In genomic region chr2:213125646-213126347, GRCh38 we compare ENCODE assay signal across 13 cellular contexts. TPM values are rescaled to one million over a fixed set of nuclear protein-coding genes. Genes with fewer than 3 reads are reported as not detected.
DNase-seq lines count a peak whose midpoint lies in the region; ATAC-seq, FAIRE-seq and TF ChIP-seq lines count a peak whose summit lies in the region.
"Had no signal": no experiment of that assay in that cellular context is flagged by ENCODE, and none has a peak within 500 bp of the region (broad histone marks: within the 10 kb centered on the region; RNA-seq: fewer than 3 reads in every experiment).

No MANE protein-coding gene starts in this region.

- H3K9me3 Mint-ChIP-seq in CD4-positive, CD25-positive, alpha-beta regulatory T cell, result no peaks in the 10 kb centered on the region
- H3K9me3 Mint-ChIP-seq in activated naive CD8-positive, alpha-beta T cell (ENCODE audit: low read depth), result no peaks in the 10 kb centered on the region
- H3K9me3 Mint-ChIP-seq in H9, result no peaks in the 10 kb centered on the region
- H3K9me3 Mint-ChIP-seq: neural crest cell had no signal

- no peak overlapping the region for H4K8ac ChIP-seq in H9 (replicated peaks; ENCODE audit: insufficient read length, low read depth, low read length)

- peaks cover 39 to 91% (median 77%) of the 10 kb centered on the region in 4 donors for H3K4me1 Mint-ChIP-seq in CD4-positive, CD25-positive, alpha-beta regulatory T cell
- peaks cover 31% of the 10 kb centered on the region for H3K4me1 Mint-ChIP-seq in activated naive CD8-positive, alpha-beta T cell (ENCODE audit: low read depth)
- peaks cover 15% of the 10 kb centered on the region in 2 experiments for H3K4me1 Mint-ChIP-seq in H9

- no peak overlapping the region for H4K5ac ChIP-seq in H9 (ENCODE audit: insufficient read length, low read depth, low read length)

- peak overlapping the region; percentile 77 for H3K4me3 ChIP-seq in CD4-positive, CD25-positive, alpha-beta regulatory T cell (ENCODE audit: low read depth, low read length)
- H3K4me3 ChIP-seq in GM23248, result no peak overlapping the region

- no peak for TF ChIP-seq CTCF in H9 (conservative IDR thresholded peaks at IDR 0.05)

- no peak overlapping the region for H3K56ac ChIP-seq in H9 (ENCODE audit: insufficient read length, low read depth, low read length)

- WGBS in GM23248 (ENCODE audit: low coverage in 1 of 2, low lambda C conversion rate in 2 of 2, missing lambda C conversion rate in 2 of 2), 2 experiments, result 53 to 64% methylated on average over 3 of the region's 3 CpGs
- no CpG with 5 or more reads among the region's 3 CpGs for WGBS in H9 (ENCODE audit: extremely low coverage, insufficient read length, low lambda C conversion rate)

- H4K91ac ChIP-seq in H9 (ENCODE audit: insufficient read length, low read depth, low read length), result no peak overlapping the region

- H3K9me2 ChIP-seq in GM23248 (ENCODE audit: insufficient read depth), result no peaks in the 10 kb centered on the region

- no peak overlapping the region for H2BK5ac ChIP-seq in H9 (ENCODE audit: insufficient read length, low read length)

- no peak overlapping the region for H2BK12ac ChIP-seq in H9 (ENCODE audit: insufficient read length, low read depth, low read length)

- H3T11ph ChIP-seq in H9 (ENCODE audit: low read length), result no peak overlapping the region

- no peak overlapping the region for H2BK20ac ChIP-seq in H9 (ENCODE audit: low read depth, low read length, poor library complexity, severe bottlenecking)

- no peaks in the 10 kb centered on the region for H3K36me3 ChIP-seq in CD4-positive, CD25-positive, alpha-beta regulatory T cell (ENCODE audit: control insufficient read depth, insufficient read depth, low read length)
- H3K36me3 ChIP-seq in GM23248 (ENCODE audit: low read depth), result no peaks in the 10 kb centered on the region

- FAIRE-seq in islet of Langerhans (lab: Jason Lieb, UNC), result peak; percentile 78

- H2AFZ ChIP-seq in GM23248, result no peak overlapping the region
- H2AFZ ChIP-seq in H9 (ENCODE audit: low read length), result no peak overlapping the region

- H3K4ac ChIP-seq in H9 (ENCODE audit: low read depth, low read length), result no peak overlapping the region

- H3K23me2 ChIP-seq in H9 (ENCODE audit: insufficient read length, low read depth, low read length, poor library complexity, severe bottlenecking), result no peaks in the 10 kb centered on the region

- peaks cover 5% of the 10 kb centered on the region for H3F3A ChIP-seq in GM23248 (ENCODE audit: insufficient read depth)

- peaks cover 98% of the 10 kb centered on the region for H3K4me1 ChIP-seq in CD4-positive, CD25-positive, alpha-beta regulatory T cell (ENCODE audit: control insufficient read depth, insufficient read depth, low read length, poor library complexity, severe bottlenecking)
- H3K4me1 ChIP-seq in GM23248 (ENCODE audit: insufficient read depth), result peaks cover 23% of the 10 kb centered on the region; the same call in 1 of the 2 replicates
- H3K4me1 ChIP-seq in H9 (ENCODE audit: insufficient read depth, low read length), result no peaks in the 10 kb centered on the region; the same call in 1 of the 2 replicates

- H3K79me1 ChIP-seq in H9 (ENCODE audit: insufficient read depth, low read depth, low read length, poor library complexity, severe bottlenecking), result no peaks in the 10 kb centered on the region

- no peak overlapping the region for H3K23ac ChIP-seq in H9 (ENCODE audit: insufficient read length, low read depth, low read length)

- H3K4me2 ChIP-seq in GM23248 (ENCODE audit: unreplicated experiment), result peak overlapping the region; percentile 3
- no peak overlapping the region for H3K4me2 ChIP-seq in H9 (ENCODE audit: insufficient read depth, insufficient read length, low read length)
- H3K4me2 ChIP-seq: KMS-11 had no signal

- DNase-seq in CD4-positive, CD25-positive, alpha-beta regulatory T cell, result no peak
- DNase-seq in GM23248, result peak; percentile 45
- no peak for DNase-seq in DMS114 treated with DMSO at 0.1 percent for 48 hours (lab: John Stamatoyannopoulos, UW; ENCODE audit: unreplicated experiment)
- no peak for DNase-seq in mesenteric fat pad (ENCODE audit: low spot score)
- no peak for DNase-seq in NCI-H345 (lab: John Stamatoyannopoulos, UW)
- DNase-seq in H9, result no peak
- DNase-seq: NCI-H2171 treated with DMSO at 0.1 percent for 48 hours, small intestine, T1000 had no signal

- H3K36me3 Mint-ChIP-seq in CD4-positive, CD25-positive, alpha-beta regulatory T cell, result peaks cover 16% of the 10 kb centered on the region
- H3K36me3 Mint-ChIP-seq in activated naive CD8-positive, alpha-beta T cell, result no peaks in the 10 kb centered on the region
- peaks cover 0 to 4% (median 0%) of the 10 kb centered on the region in 3 experiments; a peak in 1 of 7 replicates for H3K36me3 Mint-ChIP-seq in H9 (ENCODE audit: insufficient read depth in 1 of 3, low read depth in 3 of 3)

- peak; percentile 67 to 71 for ATAC-seq in CD4-positive, CD25-positive, alpha-beta regulatory T cell (ENCODE audit: low read depth in 2 of 2)

- H3K4me3 Mint-ChIP-seq in CD4-positive, CD25-positive, alpha-beta regulatory T cell, result peak overlapping the region; percentile 76 to 88 (median 81)
- H3K4me3 Mint-ChIP-seq in activated naive CD8-positive, alpha-beta T cell, result no peak overlapping the region
- no peak overlapping the region for H3K4me3 Mint-ChIP-seq in H9
- H3K4me3 Mint-ChIP-seq: neural crest cell had no signal

- H3K14ac ChIP-seq in H9 (ENCODE audit: insufficient read depth, low read length), result no peak overlapping the region

- no peaks in the 10 kb centered on the region for H3K27me3 Mint-ChIP-seq in CD4-positive, CD25-positive, alpha-beta regulatory T cell
- H3K27me3 Mint-ChIP-seq in activated naive CD8-positive, alpha-beta T cell, result no peaks in the 10 kb centered on the region
- no peaks in the 10 kb centered on the region for H3K27me3 Mint-ChIP-seq in H9 (ENCODE audit: low read depth)

- H3K9ac ChIP-seq in GM23248 (no peak overlapping the region), H9 (ENCODE audit: extremely low read depth, insufficient read length, low read length) (no peak overlapping the region)
- H3K9ac ChIP-seq: KMS-11 had no signal

- peaks cover 100% of the 10 kb centered on the region for H3K79me2 ChIP-seq in GM23248 (ENCODE audit: insufficient read depth)
- H3K79me2 ChIP-seq in H9 (ENCODE audit: insufficient read depth, low read length), result no peaks in the 10 kb centered on the region

- H3K27ac ChIP-seq in CD4-positive, CD25-positive, alpha-beta regulatory T cell (ENCODE audit: insufficient read depth, low read length, poor library complexity, severe bottlenecking), result peak overlapping the region; percentile 95
- H3K27ac ChIP-seq in GM23248, result peak overlapping the region; percentile 5; the same call in 1 of the 2 replicates
- no peak overlapping the region for H3K27ac ChIP-seq in H9 (ENCODE audit: insufficient read length, low read depth, low read length)
- H3K27ac ChIP-seq: KMS-11 had no signal

- H3K27me3 ChIP-seq in CD4-positive, CD25-positive, alpha-beta regulatory T cell (ENCODE audit: control insufficient read depth, insufficient read depth, low read length), result no peaks in the 10 kb centered on the region
- H3K27me3 ChIP-seq in GM23248 (replicated peaks; ENCODE audit: insufficient read depth), result no peaks in the 10 kb centered on the region
- H3K27me3 ChIP-seq in H9 (ENCODE audit: insufficient read depth, low read length), result no peaks in the 10 kb centered on the region

- H2BK120ac ChIP-seq in H9 (ENCODE audit: low read depth, low read length, poor library complexity, severe bottlenecking), result no peak overlapping the region

- no peaks in the 10 kb centered on the region for H3K9me3 ChIP-seq in CD4-positive, CD25-positive, alpha-beta regulatory T cell (ENCODE audit: control insufficient read depth in 2 of 2, low read length in 2 of 2)
- H3K9me3 ChIP-seq in GM23248 (ENCODE audit: low read depth) (no peaks in the 10 kb centered on the region), H9 (ENCODE audit: control insufficient read depth, low read depth, low read length) (no peaks in the 10 kb centered on the region)

- in situ Hi-C loops in GM23248 (cut with MboI), result no loop called here

- no peaks in the 10 kb centered on the region for H4K20me1 ChIP-seq in GM23248 (ENCODE audit: insufficient read depth)
- H4K20me1 ChIP-seq in H9 (ENCODE audit: control insufficient read depth, insufficient read depth, insufficient read length), result no peaks in the 10 kb centered on the region

- no peak overlapping the region for H3K18ac ChIP-seq in H9 (ENCODE audit: insufficient read length, low read depth, low read length)

- H2BK15ac ChIP-seq in H9 (ENCODE audit: low read depth, low read length), result no peak overlapping the region

- H2AK5ac ChIP-seq in H9 (ENCODE audit: insufficient read length, low read length), result no peak overlapping the region

- peak overlapping the region; percentile 68 to 91 (median 89) for H3K27ac Mint-ChIP-seq in CD4-positive, CD25-positive, alpha-beta regulatory T cell
- peak overlapping the region; percentile 8 for H3K27ac Mint-ChIP-seq in activated naive CD8-positive, alpha-beta T cell
- H3K27ac Mint-ChIP-seq in H9, result no peak overlapping the region

RNA-seq across cellular contexts. Expression of gene IKZF2, which starts 25.6 kb away (rescaled TPM):
- 225 TPM for total RNA-seq in CD4-positive, CD25-positive, alpha-beta regulatory T cell
- polyA plus RNA-seq in CD4-positive, CD25-positive, alpha-beta regulatory T cell, result 10 to 100 TPM; 26.8 to 36.7 (median 33.7) TPM
- total RNA-seq in GM23248 (2014; rRNA removed; shearing (Covaris generic)), result 13.5 and 19.6 TPM in 2 replicates
- polyA plus RNA-seq in GM23248 (2016; fragmentation: Nextera tagmentation; extraction: Ambion mirVana), result 1.6 and 3.4 TPM in 2 replicates
- 7.6 TPM for total RNA-seq in mesenteric fat pad
- 1.9 and 3.0 TPM in 2 replicates for total RNA-seq in H9 (2021)

Comparison
In these comparisons a context has a peak if more than half of its experiments do, and no peak if none do; other contexts are left out.
1. H3K27ac Mint-ChIP-seq: peak in CD4-positive, CD25-positive, alpha-beta regulatory T cell (3 of 3) and activated naive CD8-positive, alpha-beta T cell (single experiment); none in H9 (0 of 3).
2. H3K4me3 Mint-ChIP-seq: peak in CD4-positive, CD25-positive, alpha-beta regulatory T cell (4 of 4); none in activated naive CD8-positive, alpha-beta T cell (single experiment) and H9 (0 of 2).
3. RNA of gene IKZF2, which starts 25.6 kb away (total RNA-seq): 225 TPM in CD4-positive, CD25-positive, alpha-beta regulatory T cell (single experiment); 13.5 to 19.6 TPM in GM23248, 7.6 TPM in mesenteric fat pad (single experiment) and 1.9 to 3.0 TPM in H9; every median in the first group is over 10 times any median in the second.